In genomic region chr15:67836134-67836455, GRCh38 we compare ENCODE assay signal across 9 cellular contexts. TPM values are rescaled to one million over a fixed set of nuclear protein-coding genes. Genes with fewer than 3 reads are reported as not detected.
DNase-seq lines count a peak whose midpoint lies in the region; ATAC-seq, FAIRE-seq and TF ChIP-seq lines count a peak whose summit lies in the region.
"Had no signal": no experiment of that assay in that cellular context is flagged by ENCODE, and none has a peak within 500 bp of the region (broad histone marks: within the 10 kb centered on the region; RNA-seq: fewer than 3 reads in every experiment).

No MANE protein-coding gene starts in this region.

- H3K27ac ChIP-seq in AG04450 (ENCODE audit: low read depth, low read length) (no peak overlapping the region), H9 (ENCODE audit: insufficient read length, low read depth, low read length) (no peak overlapping the region), muscle layer of duodenum (ENCODE audit: low read length) (no peak overlapping the region)

- H4K5ac ChIP-seq in H9 (ENCODE audit: insufficient read length, low read depth, low read length): no peak overlapping the region

- no peak overlapping the region for H2BK5ac ChIP-seq in H9 (ENCODE audit: insufficient read length, low read length)

- peaks cover 24% of the 10 kb centered on the region for H3K23me2 ChIP-seq in H9 (ENCODE audit: insufficient read length, low read depth, low read length, poor library complexity, severe bottlenecking)

- H3K4me1 Mint-ChIP-seq in H9 (peaks cover 41 to 46% of the 10 kb centered on the region in 2 experiments), chondrocyte (ENCODE audit: low read depth) (peaks cover 45% of the 10 kb centered on the region)

- H2BK20ac ChIP-seq in H9 (ENCODE audit: low read depth, low read length, poor library complexity, severe bottlenecking): no peak overlapping the region

- peaks cover 87% of the 10 kb centered on the region for H3K27me3 Mint-ChIP-seq in H9 (ENCODE audit: low read depth)
- peaks cover 34% of the 10 kb centered on the region for H3K27me3 Mint-ChIP-seq in chondrocyte (ENCODE audit: low read depth)

- CTCF ChIA-PET in AG04450 (lab: Charles Lee): interaction anchor here (0.6 to 5.3 kb wide), 40 partner anchors 22 to 890 kb away, joined by 3 to 52 read pairs (median 4); no protein-coding TSS in a partner anchor

- WGBS in H9 (ENCODE audit: extremely low coverage, insufficient read length, low lambda C conversion rate): no CpG with 5 or more reads among the region's 16 CpGs

- H3K27me3 ChIP-seq in AG04450 (ENCODE audit: control insufficient read depth, insufficient read depth, low read length): peaks cover 57% of the 10 kb centered on the region
- H3K27me3 ChIP-seq in H9 (ENCODE audit: insufficient read depth, low read length): peaks cover 66% of the 10 kb centered on the region
- H3K27me3 ChIP-seq in muscle layer of duodenum (ENCODE audit: low read depth, low read length): peaks cover 46% of the 10 kb centered on the region

- no peak overlapping the region for H2AFZ ChIP-seq in H9 (ENCODE audit: low read length)

- no peak overlapping the region for H3K56ac ChIP-seq in H9 (ENCODE audit: insufficient read length, low read depth, low read length)

- H3K9ac ChIP-seq in H9 (ENCODE audit: extremely low read depth, insufficient read length, low read length): no peak overlapping the region

- H3K4me3 Mint-ChIP-seq in H9 (peak overlapping the region; percentile 52 to 75), chondrocyte (ENCODE audit: unreplicated experiment) (peak overlapping the region; percentile 49)

- H3K4me1 ChIP-seq in H9 (ENCODE audit: insufficient read depth, low read length) (peaks cover 3% of the 10 kb centered on the region; the same call in 1 of the 2 replicates), muscle layer of duodenum (ENCODE audit: control insufficient read depth in 1 of 2, insufficient read depth in 2 of 2, low read length in 2 of 2) (peaks cover 4 to 42% of the 10 kb centered on the region in 2 donors)

- H3K9me3 Mint-ChIP-seq in H9 (peaks cover 4% of the 10 kb centered on the region in 2 experiments; a peak in 4 of 5 replicates), chondrocyte (ENCODE audit: low read depth) (no peaks in the 10 kb centered on the region)

- no peak for TF ChIP-seq CTCF in AG04450 (IDR thresholded peaks at IDR 0.05; ENCODE audit: low read depth, low read length)
- TF ChIP-seq CTCF in H9 (conservative IDR thresholded peaks at IDR 0.05): no peak
- no peak for TF ChIP-seq CTCF in chondrocyte (IDR thresholded peaks at IDR 0.05)

- DNase-seq in AG04450 (ENCODE audit: low read depth, low spot score) (no peak), H9 (no peak), chondrocyte (ENCODE audit: low spot score) (no peak), NCI-H146 treated with DMSO at 0.1 percent for 48 hours (lab: John Stamatoyannopoulos, UW; ENCODE audit: unreplicated experiment) (no peak), RCC 7860 (ENCODE audit: low spot score) (no peak)

- 0 out of 2 replicates have a peak overlapping the region, but pooled peaks have one; percentile 17 for H3K14ac ChIP-seq in H9 (ENCODE audit: insufficient read depth, low read length)

- H3K79me2 ChIP-seq in H9 (ENCODE audit: insufficient read depth, low read length): no peaks in the 10 kb centered on the region

- H3K79me1 ChIP-seq in H9 (ENCODE audit: insufficient read depth, low read depth, low read length, poor library complexity, severe bottlenecking): no peaks in the 10 kb centered on the region

- ATAC-seq in GM18520 (IDR thresholded peaks at IDR 0.05; ENCODE audit: unreplicated experiment): no peak
- ATAC-seq in esophagus mucosa: no peak

- H4K20me1 ChIP-seq in H9 (ENCODE audit: control insufficient read depth, insufficient read depth, insufficient read length): no peaks in the 10 kb centered on the region

- H2BK12ac ChIP-seq in H9 (ENCODE audit: insufficient read length, low read depth, low read length): no peak overlapping the region

- no peak overlapping the region for H3K18ac ChIP-seq in H9 (ENCODE audit: insufficient read length, low read depth, low read length)

- peak overlapping the region; percentile 77 for H3K4me2 ChIP-seq in H9 (ENCODE audit: insufficient read depth, insufficient read length, low read length)

- H3T11ph ChIP-seq in H9 (ENCODE audit: low read length): no peak overlapping the region

- H4K91ac ChIP-seq in H9 (ENCODE audit: insufficient read length, low read depth, low read length): no peak overlapping the region

- H3K27ac Mint-ChIP-seq in H9: no peak overlapping the region
- H3K27ac Mint-ChIP-seq in chondrocyte (ENCODE audit: unreplicated experiment): no peak overlapping the region

- H3K9me3 ChIP-seq in AG04450 (ENCODE audit: control insufficient read depth, insufficient read depth, low read length) (peaks cover 9% of the 10 kb centered on the region; the same call in 1 of the 2 replicates), H9 (ENCODE audit: control insufficient read depth, low read depth, low read length) (no peaks in the 10 kb centered on the region), muscle layer of duodenum (ENCODE audit: control insufficient read depth in 1 of 2, low read length in 2 of 2) (no peaks in the 10 kb centered on the region)

- H3K4me3 ChIP-seq in AG04450 (ENCODE audit: low read depth, low read length): peak overlapping the region; percentile 35
- peak overlapping the region; percentile 50 to 58 for H3K4me3 ChIP-seq in muscle layer of duodenum (ENCODE audit: low read depth in 1 of 2, low read length in 2 of 2)

- no peak overlapping the region for H2AK5ac ChIP-seq in H9 (ENCODE audit: insufficient read length, low read length)

- no peak overlapping the region for H4K8ac ChIP-seq in H9 (replicated peaks; ENCODE audit: insufficient read length, low read depth, low read length)

- no peak overlapping the region for H2BK120ac ChIP-seq in H9 (ENCODE audit: low read depth, low read length, poor library complexity, severe bottlenecking)

- H2BK15ac ChIP-seq in H9 (ENCODE audit: low read depth, low read length): no peak overlapping the region

- no peak overlapping the region for H3K23ac ChIP-seq in H9 (ENCODE audit: insufficient read length, low read depth, low read length)

- H3K36me3 Mint-ChIP-seq in H9 (ENCODE audit: insufficient read depth in 1 of 3, low read depth in 3 of 3): no peaks in the 10 kb centered on the region
- H3K36me3 Mint-ChIP-seq in chondrocyte (ENCODE audit: low read depth): no peaks in the 10 kb centered on the region

- no peak overlapping the region for H3K4ac ChIP-seq in H9 (ENCODE audit: low read depth, low read length)

- FAIRE-seq in RCC 7860 (lab: Jason Lieb, UNC): no peak

- POLR2A ChIA-PET in AG04450 (lab: Yijun Ruan, JAX): interaction anchor here (0.7 kb wide), 1 partner anchor 794 kb away, joined by 3 read pairs; no protein-coding TSS in a partner anchor

- H3K36me3 ChIP-seq in muscle layer of duodenum (ENCODE audit: control insufficient read depth in 1 of 2, insufficient read depth in 2 of 2, low read length in 2 of 2): no peaks in the 10 kb centered on the region

RNA-seq across cellular contexts. Expression of gene RNU6-1, which starts 3.8 kb away (rescaled TPM):
- not detected in 2 replicates for polyA plus RNA-seq in AG04450 (2011; rRNA removed)
- under 0.01 TPM in 1 of 2 replicates, not detected in the other for polyA minus RNA-seq in AG04450 (2011; rRNA and poly(A)+ RNA removed)
- total RNA-seq in H9 (2021) (not detected in 2 replicates), chondrocyte (not detected in 3 replicates), esophagus mucosa (not detected)
- total RNA-seq: LHCN-M2 had no signal

RNA-seq across cellular contexts. Expression of gene SKOR1, which starts 10.8 kb away (rescaled TPM):
- 0.02 TPM in 2 replicates for polyA plus RNA-seq in AG04450 (2011; rRNA removed)
- polyA minus RNA-seq in AG04450 (2011; rRNA and poly(A)+ RNA removed): not detected in 2 replicates
- total RNA-seq in H9 (2021): 0.13 TPM in 2 replicates
- 0.15 to 0.27 TPM (median 0.22 TPM) in 3 replicates for total RNA-seq in chondrocyte
- 0.08 TPM for total RNA-seq in esophagus mucosa
